In genomic region chr6:28399370-28400121, GRCh38 we compare ENCODE assay signal across 8 cellular contexts. TPM values are rescaled to one million over a fixed set of nuclear protein-coding genes. Genes with fewer than 3 reads are reported as not detected.
DNase-seq lines count a peak whose midpoint lies in the region; ATAC-seq lines count a peak whose summit lies in the region.

Gene ZSCAN12, minus strand, starts transcription at chr6:28399747. Its CDS starts 1,342 bp downstream, at chr6:28398405.

- H3K4me3 ChIP-seq in BLaER1 (peak within 1 kb of the TSS; percentile 72), mucosa of stomach (ENCODE audit: low read length) (peak within 1 kb of the TSS; percentile 75)

- H3K9ac ChIP-seq in BLaER1 (peak within 1 kb of the TSS; percentile 75), mucosa of stomach (ENCODE audit: low read length) (peak within 1 kb of the TSS; percentile 70)

- H3K36me3 ChIP-seq in BLaER1, result no peaks in the 10 kb centered on the region
- no peaks in the 10 kb centered on the region for H3K36me3 ChIP-seq in mucosa of stomach (ENCODE audit: control insufficient read depth, insufficient read depth, low read length)

- peaks cover 9% of the 10 kb centered on the region; the same call in 1 of the 2 replicates for H3K27me3 ChIP-seq in BLaER1
- H3K27me3 ChIP-seq in mucosa of stomach (ENCODE audit: control insufficient read depth, insufficient read depth, low read length), result peaks cover 4% of the 10 kb centered on the region

- ATAC-seq in HG03469 (IDR thresholded peaks at IDR 0.05; ENCODE audit: unreplicated experiment) (peak; percentile 55), esophagus mucosa (peak; percentile 74)

- H3K4me2 ChIP-seq in BLaER1, result peak within 1 kb of the TSS; percentile 64

- no peaks in the 10 kb centered on the region for H4K20me1 ChIP-seq in BLaER1

- peak within 1 kb of the TSS; percentile 82 for H3K27ac ChIP-seq in BLaER1

- H3K4me1 ChIP-seq in BLaER1 (peaks cover 7% of the 10 kb centered on the region; the same call in 1 of the 2 replicates), mucosa of stomach (ENCODE audit: control insufficient read depth, insufficient read depth, low read length) (peaks cover 4% of the 10 kb centered on the region)

- peaks cover 9% of the 10 kb centered on the region for H3K9me3 ChIP-seq in BLaER1
- no peaks in the 10 kb centered on the region for H3K9me3 ChIP-seq in mucosa of stomach (ENCODE audit: control insufficient read depth, low read length)

- DNase-seq in GM19240 (ENCODE audit: insufficient read length, low spot score) (peak; percentile 47), activated T-cell treated with anti-CD3 and anti-CD28 coated beads for 48 hours (ENCODE audit: low read depth) (peak; percentile 82)
- peak; percentile 52 for DNase-seq in NK-92 treated with Interleukin-12 subunit alpha and Interleukin-12 subunit beta, amount 100 ng/mL, for 24 hours (lab: John Stamatoyannopoulos, UW)
- DNase-seq in stimulated activated CD8-positive, alpha-beta memory T cell treated with anti-CD3 and anti-CD28 coated beads, Interleukin-4, amount 100 ng/mL, for 4 hours (ENCODE audit: low read depth in 2 of 2, low spot score in 1 of 2), result peak; percentile 65 to 66

RNA-seq across cellular contexts. Expression of gene ZSCAN12, which starts in this region (rescaled TPM):
- total RNA-seq in esophagus mucosa, result 2.5 TPM

Comparison
In these comparisons a context has a peak if more than half of its experiments do, and no peak if none do; other contexts are left out.
1. Peak in every context shown above with its lines: DNase-seq, ATAC-seq, H3K4me3 ChIP-seq and H3K27ac ChIP-seq.